Comparison of ENCODE assay signal across 16 cellular contexts in the genomic region with DNA sequence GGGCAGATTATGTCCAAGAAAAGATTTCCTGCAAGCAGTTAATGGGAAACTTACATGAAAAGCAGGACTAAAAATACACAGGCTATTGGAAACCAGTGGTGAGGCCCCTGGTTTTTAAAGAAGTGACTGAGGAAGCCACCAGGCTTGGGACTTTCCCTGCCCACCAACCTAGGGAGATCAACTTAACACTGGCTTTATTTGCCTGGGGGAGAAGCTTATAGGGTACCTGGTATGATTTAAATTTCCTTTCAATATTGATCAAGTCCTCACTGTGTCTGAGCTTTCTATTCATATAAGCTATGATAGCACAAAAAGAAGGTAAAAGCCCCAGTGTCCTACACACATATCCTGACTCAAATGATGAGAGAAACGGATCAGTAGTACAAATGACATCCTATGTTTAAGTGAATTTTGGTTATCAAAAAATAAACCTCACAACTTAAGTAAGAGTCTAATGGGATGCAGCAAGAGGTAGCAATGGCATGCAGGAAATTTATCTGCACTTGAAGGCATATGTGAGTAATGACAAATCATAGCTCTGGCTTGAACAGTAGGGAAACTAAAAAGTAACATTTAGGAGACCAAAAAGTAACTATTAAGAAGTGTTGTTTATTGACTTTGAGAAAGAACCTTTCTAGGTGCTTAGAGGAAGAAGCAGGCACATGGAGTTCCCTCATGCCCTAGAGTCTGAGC.
DNase-seq lines count a peak whose midpoint lies in the region; ATAC-seq and TF ChIP-seq lines count a peak whose summit lies in the region.
"Had no signal": no experiment of that assay in that cellular context is flagged by ENCODE, and none has a peak within 500 bp of the region (broad histone marks: within the 10 kb centered on the region; RNA-seq: fewer than 3 reads in every experiment).

No MANE protein-coding gene starts in this region.

- H3K4me1 Mint-ChIP-seq in activated B cell treated with CpG ODN at 0.5 μM for 24 hours, result peaks cover 43% of the 10 kb centered on the region
- H3K4me1 Mint-ChIP-seq in naive thymus-derived CD8-positive, alpha-beta T cell, result peaks cover 0 to 13% (median 2%) of the 10 kb centered on the region in 4 donors

- peak overlapping the region in 5 of 11 experiments; percentile 7 to 49 (median 30); a peak in 5 of 22 replicates for H3K9ac ChIP-seq in BLaER1 treated with 17β-estradiol and CSF1 and Interleukin-3, amounts not matched to agents 10 nM and 100 nM

- no peaks in the 10 kb centered on the region for H3K27me3 Mint-ChIP-seq in activated B cell treated with CpG ODN at 0.5 μM for 24 hours
- H3K27me3 Mint-ChIP-seq in naive thymus-derived CD8-positive, alpha-beta T cell, result peaks cover 0 to 7% (median 0%) of the 10 kb centered on the region in 5 donors

- H3K36me3 ChIP-seq in BLaER1 treated with 17β-estradiol and CSF1 and Interleukin-3, amounts not matched to agents 10 nM and 100 nM, result peaks cover 13 to 54% (median 30%) of the 10 kb centered on the region in 11 experiments; a peak in 19 of 22 replicates
- H3K36me3 ChIP-seq in left lung, result no peaks in the 10 kb centered on the region

- peaks cover 26 to 100% (median 87%) of the 10 kb centered on the region in 11 experiments for H4K20me1 ChIP-seq in BLaER1 treated with 17β-estradiol and CSF1 and Interleukin-3, amounts not matched to agents 10 nM and 100 nM

- intact Hi-C loops in activated B cell treated with CpG ODN at 0.5 μM for 24 hours (cut with micrococcal nuclease), result loop anchor here (10.0 kb wide), 1 partner anchor 108 kb away; no protein-coding TSS in a partner anchor
- intact Hi-C loops in left lung (cut with DNase I), result no loop called here

- H3K4me3 Mint-ChIP-seq in activated B cell treated with CpG ODN at 0.5 μM for 24 hours, result peak overlapping the region; percentile 1
- H3K4me3 Mint-ChIP-seq in naive thymus-derived CD8-positive, alpha-beta T cell, result no peak overlapping the region
- H3K4me3 Mint-ChIP-seq: CD4-positive, CD25-positive, alpha-beta regulatory T cell; HFFc6 had no signal

- ATAC-seq in GM21576 (IDR thresholded peaks at IDR 0.05; ENCODE audit: unreplicated experiment) (peak; percentile 53), activated B cell treated with CpG ODN at 0.5 μM for 24 hours (ENCODE audit: low read depth) (peak; percentile 65), left lung (peak; percentile 37), HG03342 (IDR thresholded peaks at IDR 0.05; ENCODE audit: unreplicated experiment) (no peak)
- no peak for ATAC-seq in naive thymus-derived CD8-positive, alpha-beta T cell
- ATAC-seq: right cardiac atrium had no signal

- H3K27ac ChIP-seq in BLaER1 treated with 17β-estradiol and CSF1 and Interleukin-3, amounts not matched to agents 10 nM and 100 nM, result peak overlapping the region in 9 of 11 experiments; percentile 1 to 54 (median 39); a peak in 10 of 22 replicates
- H3K27ac ChIP-seq in left lung, result peak overlapping the region in 1 of 2 donors; percentile 25

- POLR2A ChIA-PET in activated B cell treated with CpG ODN at 0.5 μM for 24 hours (lab: Charles Lee), result no interaction called here
- POLR2A ChIA-PET in naive thymus-derived CD8-positive, alpha-beta T cell (lab: Charles Lee), result no interaction called here

- H3K4me1 ChIP-seq in BLaER1 treated with 17β-estradiol and CSF1 and Interleukin-3, amounts not matched to agents 10 nM and 100 nM, result peaks cover 24 to 73% (median 34%) of the 10 kb centered on the region in 10 experiments
- H3K4me1 ChIP-seq in left lung, result peaks cover 4 to 28% of the 10 kb centered on the region in 2 donors

- no peaks in the 10 kb centered on the region for H3K27me3 ChIP-seq in BLaER1 treated with 17β-estradiol and CSF1 and Interleukin-3, amounts not matched to agents 10 nM and 100 nM
- H3K27me3 ChIP-seq in left lung, result no peaks in the 10 kb centered on the region

- H3K27ac Mint-ChIP-seq in activated B cell treated with CpG ODN at 0.5 μM for 24 hours, result no peak overlapping the region
- H3K27ac Mint-ChIP-seq in naive thymus-derived CD8-positive, alpha-beta T cell, result peak overlapping the region in 1 of 10 donors; percentile 27
- H3K27ac Mint-ChIP-seq: CD4-positive, CD25-positive, alpha-beta regulatory T cell; HFFc6 had no signal

- H3K9me3 ChIP-seq in BLaER1 treated with 17β-estradiol and CSF1 and Interleukin-3, amounts not matched to agents 10 nM and 100 nM (replicated peaks in 1 of 11), result peaks cover 12 to 34% (median 24%) of the 10 kb centered on the region in 11 experiments
- no peaks in the 10 kb centered on the region for H3K9me3 ChIP-seq in left lung

- DNase-seq in activated B cell treated with CpG ODN at 0.5 μM for 24 hours (no peak), left lung (no peak), DMS53 treated with DMSO at 0.1 percent for 48 hours (lab: John Stamatoyannopoulos, UW; ENCODE audit: unreplicated experiment) (no peak), NOMO-1 treated with dmso at 0.1 percent for 144 hours (lab: John Stamatoyannopoulos, UW; ENCODE audit: unreplicated experiment) (no peak)
- no peak for DNase-seq in naive thymus-derived CD8-positive, alpha-beta T cell
- DNase-seq: activated CD8-positive, alpha-beta memory T cell treated with anti-CD3 and anti-CD28 coated beads, Interleukin-2, amount 50 U/mL, for 4 hours; CD4-positive, CD25-positive, alpha-beta regulatory T cell; effector CD4-positive, alpha-beta T cell; HFFc6; NCI-H1694; NCI-H526 treated with DMSO at 0.1 percent for 48 hours; right cardiac atrium; stimulated activated CD4-positive, alpha-beta T cell treated with anti-CD3 and anti-CD28 coated beads, Interleukin-4, amount 100 ng/mL, for 1 hour had no signal

- no peaks in the 10 kb centered on the region for H3K9me3 Mint-ChIP-seq in activated B cell treated with CpG ODN at 0.5 μM for 24 hours
- no peaks in the 10 kb centered on the region for H3K9me3 Mint-ChIP-seq in naive thymus-derived CD8-positive, alpha-beta T cell

- TF ChIP-seq CTCF in activated B cell treated with CpG ODN at 0.5 μM for 24 hours (IDR thresholded peaks at IDR 0.05) (no peak), left lung (IDR thresholded peaks at IDR 0.05) (no peak)

- H3K36me3 Mint-ChIP-seq in activated B cell treated with CpG ODN at 0.5 μM for 24 hours (ENCODE audit: low read depth), result peaks cover 4% of the 10 kb centered on the region
- H3K36me3 Mint-ChIP-seq in naive thymus-derived CD8-positive, alpha-beta T cell, result no peaks in the 10 kb centered on the region
- H3K36me3 Mint-ChIP-seq: CD4-positive, CD25-positive, alpha-beta regulatory T cell had no signal

- CTCF ChIA-PET in activated B cell treated with CpG ODN at 0.5 μM for 24 hours (lab: Charles Lee), result no interaction called here

- peak overlapping the region; percentile 52 to 88 (median 65) for H3K4me2 ChIP-seq in BLaER1 treated with 17β-estradiol and CSF1 and Interleukin-3, amounts not matched to agents 10 nM and 100 nM

- H3K4me3 ChIP-seq in BLaER1 treated with 17β-estradiol and CSF1 and Interleukin-3, amounts not matched to agents 10 nM and 100 nM, result 0 out of 20 replicates have a peak overlapping the region, but pooled peaks of 1 of the 10 experiments have one; percentile 8
- H3K4me3 ChIP-seq in left lung, result no peak overlapping the region

Comparison
In these comparisons a context has a peak if more than half of its experiments do, and no peak if none do; other contexts are left out.
1. ATAC-seq: peak in GM21576 (single experiment), activated B cell treated with CpG ODN at 0.5 μM for 24 hours (single experiment) and left lung (single experiment); none in naive thymus-derived CD8-positive, alpha-beta T cell (0 of 2) and HG03342 (single experiment).